11 cellular contexts compared by ENCODE assay signal in genomic region chr7:50653116-50653854, GRCh38.
DNase-seq lines count a peak whose midpoint lies in the region; ATAC-seq and TF ChIP-seq lines count a peak whose summit lies in the region.
"Had no signal": no experiment of that assay in that cellular context is flagged by ENCODE, and none has a peak within 500 bp of the region (broad histone marks: within the 10 kb centered on the region; RNA-seq: fewer than 3 reads in every experiment).

No MANE protein-coding gene starts in this region.

- no peak for TF ChIP-seq POLR2A in spleen (IDR thresholded peaks at IDR 0.05)

- H3K4me1 Mint-ChIP-seq in CD8-positive, alpha-beta memory T cell: peaks cover 0 to 3% (median 1%) of the 10 kb centered on the region in 3 donors

- DNase-seq in LHCN-M2 (ENCODE audit: low read depth): peak; percentile 78
- peak; percentile 67 for DNase-seq in astrocyte of the spinal cord (ENCODE audit: low read depth, low spot score)
- peak; percentile 89 for DNase-seq in right atrium auricular region (ENCODE audit: low spot score)
- DNase-seq in spleen: no peak
- no peak for DNase-seq in NK-92 (lab: John Stamatoyannopoulos, UW; ENCODE audit: unreplicated experiment)
- no peak for DNase-seq in CD8-positive, alpha-beta memory T cell
- DNase-seq in GM13977 (ENCODE audit: low spot score): no peak
- DNase-seq: activated T-cell treated with anti-CD3 and anti-CD28 coated beads, Interleukin-2, amount 50 U/mL, for 24 hours; DMS 273 treated with DMSO at 0.1 percent for 48 hours had no signal

- ATAC-seq in GM19452 (IDR thresholded peaks at IDR 0.05; ENCODE audit: unreplicated experiment): no peak

- no peak overlapping the region for H3K4me3 Mint-ChIP-seq in CD8-positive, alpha-beta memory T cell
- H3K4me3 Mint-ChIP-seq: activated T-cell treated with anti-CD3 and anti-CD28 coated beads, Interleukin-2, amount 50 U/mL, for 24 hours had no signal

- H3K36me3 Mint-ChIP-seq in CD8-positive, alpha-beta memory T cell: peaks cover 0 to 4% (median 0%) of the 10 kb centered on the region in 3 donors

- H3K36me3 ChIP-seq in right atrium auricular region: no peaks in the 10 kb centered on the region
- H3K36me3 ChIP-seq in spleen: peaks cover 0 to 46% (median 0%) of the 10 kb centered on the region in 6 donors
- no peaks in the 10 kb centered on the region for H3K36me3 ChIP-seq in CD8-positive, alpha-beta memory T cell (ENCODE audit: insufficient read depth, low read length)
- H3K36me3 ChIP-seq: SJSA1 had no signal

- in situ Hi-C loops in astrocyte of the spinal cord (cut with HindIII; ENCODE audit: low sequenced_read_pairs): no loop called here
- in situ Hi-C loops in GM13977 (cut with MboI; ENCODE audit: low pct_unique_long_range_greater_than_20kb, low sequenced_read_pairs, unreplicated experiment): loop anchor here (25.0 kb wide), 1 partner anchor 566 kb away; the partner anchor contains the start of gene ZPBP

- H3K4me1 ChIP-seq in right atrium auricular region: peaks cover 0 to 68% of the 10 kb centered on the region in 2 donors
- peaks cover 6 to 58% (median 35%) of the 10 kb centered on the region in 6 donors for H3K4me1 ChIP-seq in spleen
- no peaks in the 10 kb centered on the region for H3K4me1 ChIP-seq in CD8-positive, alpha-beta memory T cell (ENCODE audit: insufficient read depth, low read length)
- H3K4me1 ChIP-seq: SJSA1 had no signal

- intact Hi-C loops in spleen (cut with DNase I; ENCODE audit: low total_unique reads): no loop called here

- no peak overlapping the region for H3K4me3 ChIP-seq in astrocyte of the spinal cord (ENCODE audit: low read depth, low read length)
- H3K4me3 ChIP-seq in right atrium auricular region: peak overlapping the region in 1 of 2 donors; percentile 5
- H3K4me3 ChIP-seq in spleen: no peak overlapping the region
- H3K4me3 ChIP-seq in CD8-positive, alpha-beta memory T cell (ENCODE audit: low read length): no peak overlapping the region
- H3K4me3 ChIP-seq: SJSA1 had no signal

- 43 to 64% (median 54%) methylated on average over 13 to 16 of the region's 16 CpGs for WGBS in spleen, 5 donors

- no peaks in the 10 kb centered on the region for H3K27me3 Mint-ChIP-seq in CD8-positive, alpha-beta memory T cell
- H3K27me3 Mint-ChIP-seq: activated T-cell treated with anti-CD3 and anti-CD28 coated beads, Interleukin-2, amount 50 U/mL, for 24 hours had no signal

- H3K27ac Mint-ChIP-seq in CD8-positive, alpha-beta memory T cell: peak overlapping the region in 1 of 8 donors; percentile 21
- H3K27ac Mint-ChIP-seq: activated T-cell treated with anti-CD3 and anti-CD28 coated beads, Interleukin-2, amount 50 U/mL, for 24 hours had no signal

- CTCF ChIA-PET in CD8-positive, alpha-beta memory T cell (lab: Charles Lee): interaction anchor here (1.0 to 1.5 kb wide), 3 partner anchors 23 to 560 kb away, joined by 3 to 4 read pairs (median 3); partner anchors contain the start of gene ZPBP

- H3K9me3 Mint-ChIP-seq in CD8-positive, alpha-beta memory T cell: no peaks in the 10 kb centered on the region
- H3K9me3 Mint-ChIP-seq: activated T-cell treated with anti-CD3 and anti-CD28 coated beads, Interleukin-2, amount 50 U/mL, for 24 hours had no signal

- H3K27me3 ChIP-seq in right atrium auricular region (no peaks in the 10 kb centered on the region), spleen (replicated peaks in 1 of 7) (no peaks in the 10 kb centered on the region)
- H3K27me3 ChIP-seq in CD8-positive, alpha-beta memory T cell (ENCODE audit: insufficient read depth, low read length, poor library complexity, severe bottlenecking): no peaks in the 10 kb centered on the region
- H3K27me3 ChIP-seq: SJSA1 had no signal

- H3K27ac ChIP-seq in right atrium auricular region (peak overlapping the region; percentile 86 to 91), spleen (peak overlapping the region in 7 of 8 donors; percentile 30 to 77 (median 70))
- H3K27ac ChIP-seq in CD8-positive, alpha-beta memory T cell (ENCODE audit: low read depth, low read length): no peak overlapping the region
- H3K27ac ChIP-seq: SJSA1 had no signal

- TF ChIP-seq CTCF in astrocyte of the spinal cord (IDR thresholded peaks at IDR 0.05; ENCODE audit: low read depth, low read length) (no peak), right atrium auricular region (IDR thresholded peaks at IDR 0.05) (no peak), spleen (IDR thresholded peaks at IDR 0.05 in 8 of 11, conservative IDR thresholded peaks at IDR 0.05 in 3 of 11) (no peak), GM13977 (IDR thresholded peaks at IDR 0.05; ENCODE audit: extremely low read depth, insufficient read depth, missing control alignments) (no peak)

- H3K9me3 ChIP-seq in right atrium auricular region (no peaks in the 10 kb centered on the region), spleen (no peaks in the 10 kb centered on the region)
- no peaks in the 10 kb centered on the region for H3K9me3 ChIP-seq in CD8-positive, alpha-beta memory T cell (ENCODE audit: low read length)
- H3K9me3 ChIP-seq: SJSA1 had no signal

- POLR2A ChIA-PET in CD8-positive, alpha-beta memory T cell (lab: Charles Lee): no interaction called here

Comparison
In these comparisons a context has a peak if more than half of its experiments do, and no peak if none do; other contexts are left out.
1. DNase-seq: peak in LHCN-M2 (single experiment), astrocyte of the spinal cord (single experiment) and right atrium auricular region (single experiment); none in spleen (single experiment), NK-92 (single experiment), CD8-positive, alpha-beta memory T cell (0 of 5) and GM13977 (single experiment).